ENCODE assay signal across 1 cellular context in the genomic region with DNA sequence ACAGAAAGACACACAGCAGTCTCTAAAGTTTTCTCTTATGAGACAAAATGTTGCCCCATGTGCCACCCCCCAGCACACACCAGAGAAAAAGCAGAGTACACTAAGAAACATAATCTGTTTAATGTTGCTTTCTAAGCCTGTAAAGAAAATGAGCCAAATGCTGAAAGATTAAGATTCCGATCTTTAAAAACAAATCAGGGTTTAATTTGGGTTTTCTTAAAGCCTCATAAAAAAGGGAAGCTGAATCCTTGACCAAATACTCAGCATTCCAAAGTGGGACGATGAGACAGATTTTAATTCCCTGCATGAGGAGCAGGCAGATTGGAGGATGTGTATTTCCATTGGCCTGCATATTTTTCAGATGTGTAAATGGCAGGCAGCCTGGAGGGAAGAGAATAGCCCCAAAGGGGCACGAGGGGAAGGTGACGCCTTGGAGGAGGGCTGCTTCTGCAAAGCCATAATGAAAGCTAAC.
TF ChIP-seq lines count a peak whose summit lies in the region.

No MANE protein-coding gene starts in this region.

TF ChIP-seq in GM23338, 12 proteins besides CTCF, POLR2A, EP300 and RAD21 (continued from another document):
- TF ChIP-seq, protein P1, sequence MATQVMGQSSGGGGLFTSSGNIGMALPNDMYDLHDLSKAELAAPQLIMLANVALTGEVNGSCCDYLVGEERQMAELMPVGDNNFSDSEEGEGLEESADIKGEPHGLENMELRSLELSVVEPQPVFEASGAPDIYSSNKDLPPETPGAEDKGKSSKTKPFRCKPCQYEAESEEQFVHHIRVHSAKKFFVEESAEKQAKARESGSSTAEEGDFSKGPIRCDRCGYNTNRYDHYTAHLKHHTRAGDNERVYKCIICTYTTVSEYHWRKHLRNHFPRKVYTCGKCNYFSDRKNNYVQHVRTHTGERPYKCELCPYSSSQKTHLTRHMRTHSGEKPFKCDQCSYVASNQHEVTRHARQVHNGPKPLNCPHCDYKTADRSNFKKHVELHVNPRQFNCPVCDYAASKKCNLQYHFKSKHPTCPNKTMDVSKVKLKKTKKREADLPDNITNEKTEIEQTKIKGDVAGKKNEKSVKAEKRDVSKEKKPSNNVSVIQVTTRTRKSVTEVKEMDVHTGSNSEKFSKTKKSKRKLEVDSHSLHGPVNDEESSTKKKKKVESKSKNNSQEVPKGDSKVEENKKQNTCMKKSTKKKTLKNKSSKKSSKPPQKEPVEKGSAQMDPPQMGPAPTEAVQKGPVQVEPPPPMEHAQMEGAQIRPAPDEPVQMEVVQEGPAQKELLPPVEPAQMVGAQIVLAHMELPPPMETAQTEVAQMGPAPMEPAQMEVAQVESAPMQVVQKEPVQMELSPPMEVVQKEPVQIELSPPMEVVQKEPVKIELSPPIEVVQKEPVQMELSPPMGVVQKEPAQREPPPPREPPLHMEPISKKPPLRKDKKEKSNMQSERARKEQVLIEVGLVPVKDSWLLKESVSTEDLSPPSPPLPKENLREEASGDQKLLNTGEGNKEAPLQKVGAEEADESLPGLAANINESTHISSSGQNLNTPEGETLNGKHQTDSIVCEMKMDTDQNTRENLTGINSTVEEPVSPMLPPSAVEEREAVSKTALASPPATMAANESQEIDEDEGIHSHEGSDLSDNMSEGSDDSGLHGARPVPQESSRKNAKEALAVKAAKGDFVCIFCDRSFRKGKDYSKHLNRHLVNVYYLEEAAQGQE (IDR thresholded peaks at IDR 0.05; ENCODE audit: unreplicated experiment): no peak
- TF ChIP-seq ZNF462 (CRISPR knock-in tag; IDR thresholded peaks at IDR 0.05): no peak
